ENCODE assay signal across 1 cellular context in genomic region chr4:10201356-10202223, GRCh38.
TF ChIP-seq lines count a peak whose summit lies in the region.

No MANE protein-coding gene starts in this region.

TF ChIP-seq in K562, 482 proteins besides CTCF, POLR2A, EP300 and RAD21 (continued from another document and continues in another):
- TF ChIP-seq ZNF280B (CRISPR knock-in tag; IDR thresholded peaks at IDR 0.05) (no peak), ZNF217 (CRISPR knock-in tag; IDR thresholded peaks at IDR 0.05) (no peak), BACH1 (tag; IDR thresholded peaks at IDR 0.05) (peak; percentile 11; the same call in 1 of the 2 replicates), C11orf30 (IDR thresholded peaks at IDR 0.05; ENCODE audit: low read depth) (peak; percentile 39; the same call in 1 of the 2 replicates), NR4A1 (CRISPR knock-in tag; IDR thresholded peaks at IDR 0.05) (no peak), NR4A1 (tag; IDR thresholded peaks at IDR 0.05) (no peak; the same call in 1 of the 2 replicates), CTCFL (IDR thresholded peaks at IDR 0.05; ENCODE audit: borderline replicate concordance, insufficient read depth, low read depth, low read length, poor library complexity, severe bottlenecking) (no peak), RNF219 (CRISPR knock-in tag; IDR thresholded peaks at IDR 0.05) (no peak), ZNF165 (CRISPR knock-in tag; IDR thresholded peaks at IDR 0.05; ENCODE audit: borderline replicate concordance) (no peak), ZBTB26 (CRISPR knock-in tag; IDR thresholded peaks at IDR 0.05) (no peak), PHF8 (IDR thresholded peaks at IDR 0.05; ENCODE audit: borderline replicate concordance, low read length) (no peak), VEZF1 (CRISPR knock-in tag; IDR thresholded peaks at IDR 0.05) (no peak; the same call in 1 of the 2 replicates), ZNF133 (CRISPR knock-in tag; IDR thresholded peaks at IDR 0.05) (no peak), CBX3 (IDR thresholded peaks at IDR 0.05; ENCODE audit: borderline replicate concordance in 1 of 2, low read length in 2 of 2) (no peak), MAFG (tag; conservative IDR thresholded peaks at IDR 0.05) (peak; percentile 70), ZNF586 (CRISPR knock-in tag; conservative IDR thresholded peaks at IDR 0.05) (no peak), THRA (IDR thresholded peaks at IDR 0.05) (no peak), ZNF407 (IDR thresholded peaks at IDR 0.05; ENCODE audit: low read depth) (no peak), TCF3 (CRISPR knock-in tag; IDR thresholded peaks at IDR 0.05) (no peak), ZNF253 (CRISPR knock-in tag; conservative IDR thresholded peaks at IDR 0.05) (no peak), ZNF592 (IDR thresholded peaks at IDR 0.05) (peak; percentile 57), HMG20A (CRISPR knock-in tag; conservative IDR thresholded peaks at IDR 0.05) (no peak), CTBP1 (IDR thresholded peaks at IDR 0.05; ENCODE audit: borderline replicate concordance) (0 out of 2 replicates have a peak, but pooled peaks have one; percentile 12), TEAD2 (tag; IDR thresholded peaks at IDR 0.05) (no peak), NRF1 (conservative IDR thresholded peaks at IDR 0.05 in 1 of 2, IDR thresholded peaks at IDR 0.05 in 1 of 2) (no peak), CBX1 (IDR thresholded peaks at IDR 0.05; ENCODE audit: low read depth) (no peak), NR2C2 (CRISPR knock-in tag; IDR thresholded peaks at IDR 0.05) (no peak), NR2C2 (tag; IDR thresholded peaks at IDR 0.05) (peak; percentile 10; the same call in 1 of the 2 replicates), RBM17 (IDR thresholded peaks at IDR 0.05; ENCODE audit: borderline replicate concordance, low read depth, low read length) (no peak), CXXC5 (CRISPR knock-in tag; IDR thresholded peaks at IDR 0.05) (0 out of 2 replicates have a peak, but pooled peaks have one; percentile 8), SPI1 (IDR thresholded peaks at IDR 0.05; ENCODE audit: borderline replicate concordance, low read depth, low read length) (no peak), MAFF (IDR thresholded peaks at IDR 0.05; ENCODE audit: low read length) (peak; percentile 6; the same call in 1 of the 2 replicates)
